In the genomic region with DNA sequence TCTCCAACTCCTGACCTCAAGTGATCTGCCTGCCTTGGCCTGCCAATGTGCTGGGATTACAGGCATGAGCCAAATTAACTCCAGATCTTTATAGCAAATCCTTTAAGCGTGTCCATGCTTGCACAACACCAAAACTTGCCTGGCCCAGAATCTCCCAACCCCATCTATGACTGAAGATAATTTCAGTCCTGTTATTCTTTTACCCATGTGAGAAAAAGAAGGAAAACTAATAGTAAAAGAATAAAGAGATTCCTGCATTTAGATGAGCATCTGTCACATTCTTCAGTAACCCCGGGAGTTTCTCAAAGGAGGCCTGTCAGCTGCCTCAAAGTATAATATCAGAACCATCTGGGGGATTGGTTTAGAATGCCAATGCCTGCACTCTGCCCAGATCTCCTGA, we compare ENCODE assay signal across 18 cellular contexts.
DNase-seq lines count a peak whose midpoint lies in the region; TF ChIP-seq lines count a peak whose summit lies in the region.
"Had no signal": no experiment of that assay in that cellular context is flagged by ENCODE, and none has a peak within 500 bp of the region (broad histone marks: within the 10 kb centered on the region; RNA-seq: fewer than 3 reads in every experiment).

No MANE protein-coding gene starts in this region.

- TF ChIP-seq CTCF in epithelial cell of proximal tubule (conservative IDR thresholded peaks at IDR 0.05; ENCODE audit: low read depth, low read length) (no peak), nephron (IDR thresholded peaks at IDR 0.05; ENCODE audit: unreplicated experiment in 3 of 3) (no peak), smooth muscle cell (IDR thresholded peaks at IDR 0.05; ENCODE audit: borderline replicate concordance, insufficient read depth, poor library complexity, severe bottlenecking) (no peak)

- H4K20me1 ChIP-seq in smooth muscle cell (ENCODE audit: low read depth) = no peaks in the 10 kb centered on the region

- no peaks in the 10 kb centered on the region for H3K4me1 ChIP-seq in smooth muscle cell (ENCODE audit: low read depth)

- peak overlapping the region; percentile 46 to 81 (median 61) for H3K27ac Mint-ChIP-seq in nephron
- H3K27ac Mint-ChIP-seq: CD14-positive monocyte, IgD-negative memory B cell had no signal

- H3K4me1 Mint-ChIP-seq in nephron = no peaks in the 10 kb centered on the region

- no peak overlapping the region for H3K27ac ChIP-seq in smooth muscle cell (ENCODE audit: low read depth)
- H3K27ac ChIP-seq: SK-N-MC had no signal

- H3K36me3 ChIP-seq in smooth muscle cell (ENCODE audit: low read depth) = no peaks in the 10 kb centered on the region

- peaks cover 3% of the 10 kb centered on the region for H3K36me3 Mint-ChIP-seq in nephron (ENCODE audit: low read depth)
- H3K36me3 Mint-ChIP-seq: CD14-positive monocyte, IgD-negative memory B cell had no signal

- H3K27me3 ChIP-seq in smooth muscle cell (ENCODE audit: low read depth) = peaks cover 21% of the 10 kb centered on the region

- H2AFZ ChIP-seq in smooth muscle cell (ENCODE audit: low read depth) = no peak overlapping the region

- H3K4me2 ChIP-seq in smooth muscle cell = no peak overlapping the region

- WGBS in smooth muscle cell (ENCODE audit: low lambda C conversion rate) = 93% methylated on average over 2 of the region's 2 CpGs

- H3K79me2 ChIP-seq in smooth muscle cell (ENCODE audit: low read depth) = no peaks in the 10 kb centered on the region

- peaks cover 32% of the 10 kb centered on the region for H3K27me3 Mint-ChIP-seq in nephron (ENCODE audit: low read depth)

- no peak overlapping the region for H3K4me3 Mint-ChIP-seq in nephron
- H3K4me3 Mint-ChIP-seq: CD14-positive monocyte, IgD-negative memory B cell had no signal

- peak; percentile 46 for DNase-seq in DMS 273 treated with DMSO at 0.1 percent for 48 hours (lab: John Stamatoyannopoulos, UW)
- DNase-seq in NCI-H82 treated with DMSO at 0.1 percent for 48 hours (lab: John Stamatoyannopoulos, UW; ENCODE audit: unreplicated experiment) = peak; percentile 37
- peak; percentile 68 for DNase-seq in epithelial cell of proximal tubule (ENCODE audit: low read depth)
- DNase-seq in GM03348 (ENCODE audit: low spot score) = no peak
- DNase-seq in smooth muscle cell (lab: John Stamatoyannopoulos, UW; ENCODE audit: unreplicated experiment) = no peak
- no peak for DNase-seq in T1000 (lab: John Stamatoyannopoulos, UW)
- no peak for DNase-seq in T-helper 9 cell
- DNase-seq: GOT3, Kasumi-1, MM.1S, NCI-H1092 treated with DMSO at 0.1 percent for 48 hours, NCI-H146, NCI-H2029 treated with DMSO at 0.1 percent for 48 hours, SHP77 had no signal

- no peaks in the 10 kb centered on the region for H3K9me3 Mint-ChIP-seq in nephron
- H3K9me3 Mint-ChIP-seq: CD14-positive monocyte, IgD-negative memory B cell had no signal

- no peaks in the 10 kb centered on the region for H3F3A ChIP-seq in smooth muscle cell (ENCODE audit: low read depth)

- no peak overlapping the region for H3K4me3 ChIP-seq in epithelial cell of proximal tubule (ENCODE audit: low read depth, low read length)
- no peak overlapping the region for H3K4me3 ChIP-seq in smooth muscle cell
- H3K4me3 ChIP-seq: SK-N-MC had no signal

- H3K9ac ChIP-seq in smooth muscle cell (ENCODE audit: low read depth) = no peak overlapping the region

- no peaks in the 10 kb centered on the region for H3K9me3 ChIP-seq in smooth muscle cell (replicated peaks; ENCODE audit: low read depth)

Comparison
In these comparisons a context has a peak if more than half of its experiments do, and no peak if none do; other contexts are left out.
1. DNase-seq: peak in DMS 273 treated with DMSO at 0.1 percent for 48 hours (single experiment), NCI-H82 treated with DMSO at 0.1 percent for 48 hours (single experiment) and epithelial cell of proximal tubule (single experiment); none in GM03348 (single experiment), smooth muscle cell (single experiment), T1000 (single experiment) and T-helper 9 cell (single experiment).